In the genomic region with DNA sequence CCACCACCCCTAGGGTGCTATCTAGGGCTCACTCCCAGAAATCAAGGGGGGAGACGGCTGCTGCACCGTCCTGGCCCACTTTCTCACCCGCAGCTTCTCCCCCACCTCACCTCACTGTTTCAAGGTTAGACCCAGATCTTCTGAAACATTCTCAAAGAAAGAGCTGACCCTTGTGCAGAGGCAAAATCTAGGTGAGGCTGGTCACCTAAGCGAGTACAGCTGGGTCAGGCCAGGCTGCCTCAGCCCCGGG, we compare ENCODE assay signal across 8 cellular contexts. TPM values are rescaled to one million over a fixed set of nuclear protein-coding genes. Genes with fewer than 3 reads are reported as not detected.
DNase-seq lines count a peak whose midpoint lies in the region; ATAC-seq and TF ChIP-seq lines count a peak whose summit lies in the region.

No MANE protein-coding gene starts in this region.

- peak overlapping the region; percentile 87 for H3K4me3 ChIP-seq in PC-3 (ENCODE audit: low read length)
- peak overlapping the region; percentile 82 for H3K4me3 ChIP-seq in trophoblast cell (ENCODE audit: low read depth, low read length)
- no peak overlapping the region for H3K4me3 ChIP-seq in SJCRH30

- CTCF ChIA-PET in PC-3 (lab: Charles Lee) = interaction anchor here (0.6 kb wide), 1 partner anchor 25 kb away, joined by 3 read pairs; no protein-coding TSS in a partner anchor

- H2AK5ac ChIP-seq in trophoblast cell (ENCODE audit: low read length) = peak overlapping the region; percentile 1

- peak overlapping the region; percentile 50 for H2BK120ac ChIP-seq in trophoblast cell (ENCODE audit: insufficient read depth, low read length, poor library complexity)

- in situ Hi-C loops in GM13976 (cut with MboI; ENCODE audit: low sequenced_read_pairs, unreplicated experiment) = no loop called here

- TF ChIP-seq CTCF in PC-3 (conservative IDR thresholded peaks at IDR 0.05; ENCODE audit: low read depth, low read length) (no peak), GM13976 (IDR thresholded peaks at IDR 0.05; ENCODE audit: borderline replicate concordance, control extremely low read depth, extremely low read depth, insufficient read depth, missing control alignments) (no peak)

- H3K4me2 ChIP-seq in PC-3 (ENCODE audit: low read length) (peak overlapping the region; percentile 97), trophoblast cell (ENCODE audit: low read length) (peak overlapping the region; percentile 76)

- peaks cover 4% of the 10 kb centered on the region; the same call in 1 of the 2 replicates for H4K20me1 ChIP-seq in PC-3 (ENCODE audit: low read length)

- H3K4ac ChIP-seq in trophoblast cell (ENCODE audit: low read depth, low read length) = peak overlapping the region; percentile 61

- intact Hi-C loops in PC-3 (cut with micrococcal nuclease) = no loop called here

- no peaks in the 10 kb centered on the region for H3F3A ChIP-seq in PC-3 (ENCODE audit: low read length, unreplicated experiment)

- no TSS peak for BruUV-seq in PC-3 (replicated peaks; lab: Mats Ljungman, UMichigan)

- peak overlapping the region; percentile 95 for H4K91ac ChIP-seq in trophoblast cell (ENCODE audit: low read depth, low read length)

- H3K9ac ChIP-seq in ES-I3 (ENCODE audit: low read depth, low read length) (peak overlapping the region; percentile 55), PC-3 (ENCODE audit: low read length) (peak overlapping the region; percentile 91), trophoblast cell (ENCODE audit: low read length) (peak overlapping the region; percentile 17)

- H3K23ac ChIP-seq in trophoblast cell (ENCODE audit: low read length) = no peak overlapping the region

- H3K9me2 ChIP-seq in PC-3 (replicated peaks; ENCODE audit: low read length) = no peaks in the 10 kb centered on the region

- POLR2A ChIA-PET in PC-3 (lab: Charles Lee; ENCODE audit: unreplicated experiment) = interaction anchor here (0.7 to 0.9 kb wide), 2 partner anchors 36 to 651 kb away, joined by 5 to 20 read pairs; no protein-coding TSS in a partner anchor

- H3K4me1 ChIP-seq in ES-I3 (ENCODE audit: insufficient read depth, low read length) (peaks cover 6% of the 10 kb centered on the region; the same call in 1 of the 2 replicates), PC-3 (ENCODE audit: insufficient read depth, low read length) (peaks cover 13% of the 10 kb centered on the region), trophoblast cell (ENCODE audit: control insufficient read depth in 1 of 2, insufficient read depth in 2 of 2, low read length in 2 of 2) (peaks cover 9 to 15% of the 10 kb centered on the region in 2 experiments), SJCRH30 (peaks cover 13% of the 10 kb centered on the region)

- H3K9me3 ChIP-seq in ES-I3 (ENCODE audit: control insufficient read depth, insufficient read depth, low read length) = no peaks in the 10 kb centered on the region
- H3K9me3 ChIP-seq in PC-3 (ENCODE audit: low read length) = no peaks in the 10 kb centered on the region
- peaks cover 2% of the 10 kb centered on the region for H3K9me3 ChIP-seq in trophoblast cell (ENCODE audit: insufficient read depth, low read depth, low read length)
- no peaks in the 10 kb centered on the region for H3K9me3 ChIP-seq in SJCRH30 (replicated peaks)

- H3K14ac ChIP-seq in trophoblast cell (ENCODE audit: low read length) = peak overlapping the region; percentile 93

- H2BK12ac ChIP-seq in trophoblast cell (ENCODE audit: low read length) = no peak overlapping the region

- peak overlapping the region; percentile 80 for H3K18ac ChIP-seq in trophoblast cell (ENCODE audit: low read length)

- peak overlapping the region; percentile 6 for H4K12ac ChIP-seq in trophoblast cell (ENCODE audit: low read depth, low read length)

- peaks cover 10% of the 10 kb centered on the region for H3K79me1 ChIP-seq in trophoblast cell (ENCODE audit: low read length)

- H3K27ac ChIP-seq in PC-3 (ENCODE audit: low read length) = peak overlapping the region; percentile 86
- H3K27ac ChIP-seq in epithelial cell of prostate = peak overlapping the region; percentile 56
- H3K27ac ChIP-seq in trophoblast cell (ENCODE audit: low read depth, low read length) = peak overlapping the region; percentile 82
- no peak overlapping the region for H3K27ac ChIP-seq in SJCRH30

- peak overlapping the region; percentile 14 for H2BK5ac ChIP-seq in trophoblast cell (ENCODE audit: low read depth, low read length, poor library complexity)

- H3K79me2 ChIP-seq in PC-3 (ENCODE audit: low read length) (peaks cover 48% of the 10 kb centered on the region), trophoblast cell (ENCODE audit: control insufficient read depth, insufficient read depth, low read length, poor library complexity) (peaks cover 17% of the 10 kb centered on the region)

- ATAC-seq in PC-3 (no peak), HG02623 (IDR thresholded peaks at IDR 0.05; ENCODE audit: unreplicated experiment) (no peak)

- H3K36me3 ChIP-seq in ES-I3 (ENCODE audit: insufficient read depth, low read length) = no peaks in the 10 kb centered on the region
- H3K36me3 ChIP-seq in PC-3 (ENCODE audit: low read depth, low read length) = no peaks in the 10 kb centered on the region
- H3K36me3 ChIP-seq in trophoblast cell (ENCODE audit: control insufficient read depth in 1 of 2, insufficient read depth in 2 of 2, low read length in 2 of 2) = peaks cover 29% of the 10 kb centered on the region in 2 experiments
- no peaks in the 10 kb centered on the region for H3K36me3 ChIP-seq in SJCRH30

- DNase-seq in PC-3 (no peak), epithelial cell of prostate (ENCODE audit: low read depth, low spot score) (peak; percentile 29), trophoblast cell (no peak), SJCRH30 (no peak), nucleus accumbens (lab: John Stamatoyannopoulos, UW) (no peak), GM13976 (ENCODE audit: low spot score) (no peak)

- H3K27me3 ChIP-seq in PC-3 (ENCODE audit: low read length) (no peaks in the 10 kb centered on the region), trophoblast cell (ENCODE audit: insufficient read depth, low read length) (no peaks in the 10 kb centered on the region), SJCRH30 (no peaks in the 10 kb centered on the region)

- H4K8ac ChIP-seq in trophoblast cell (ENCODE audit: low read depth, low read length) = peak overlapping the region; percentile 8

- H2AFZ ChIP-seq in PC-3 (ENCODE audit: low read length) (no peak overlapping the region), trophoblast cell (ENCODE audit: insufficient read depth, low read length, poor library complexity) (peak overlapping the region; percentile 66)

- WGBS in trophoblast cell (ENCODE audit: extremely low coverage, insufficient coverage, insufficient read length) = no CpG with 5 or more reads among the region's 5 CpGs

RNA-seq across cellular contexts. Expression of a gene that starts 27.0 kb away (rescaled TPM):
- total RNA-seq in PC-3 (2014; rRNA removed) = 36.0 and 36.3 TPM in 2 replicates
- 23.8 and 24.6 TPM in 2 replicates for polyA plus RNA-seq in trophoblast cell (2013)
- total RNA-seq in SJCRH30 (2014; rRNA removed; shearing (Covaris generic)) = 15.5 and 16.0 TPM in 2 replicates

RNA-seq across cellular contexts. Expression of a gene that starts 27.1 kb away (rescaled TPM):
- total RNA-seq in PC-3 (2014; rRNA removed) = 117 and 142 TPM in 2 replicates
- polyA plus RNA-seq in trophoblast cell (2013) = 34.9 and 35.3 TPM in 2 replicates
- 48.3 and 50.5 TPM in 2 replicates for total RNA-seq in SJCRH30 (2014; rRNA removed; shearing (Covaris generic))

RNA-seq across cellular contexts. Expression of a gene that starts 35.8 kb away (rescaled TPM):
- 18.8 and 33.9 TPM in 2 replicates for total RNA-seq in PC-3 (2014; rRNA removed)
- 24.9 and 25.4 TPM in 2 replicates for polyA plus RNA-seq in trophoblast cell (2013)
- 8.7 and 9.8 TPM in 2 replicates for total RNA-seq in SJCRH30 (2014; rRNA removed; shearing (Covaris generic))

RNA-seq across cellular contexts. Expression of a gene that starts 41.8 kb away (rescaled TPM):
- total RNA-seq in PC-3 (2014; rRNA removed) = 27.0 and 33.2 TPM in 2 replicates
- 17.1 and 17.3 TPM in 2 replicates for polyA plus RNA-seq in trophoblast cell (2013)
- total RNA-seq in SJCRH30 (2014; rRNA removed; shearing (Covaris generic)) = 20.1 and 22.5 TPM in 2 replicates

RNA-seq across cellular contexts. Expression of a gene that starts 45.3 kb away (rescaled TPM):
- 13.1 and 18.2 TPM in 2 replicates for total RNA-seq in PC-3 (2014; rRNA removed)
- 2.1 and 2.5 TPM in 2 replicates for polyA plus RNA-seq in trophoblast cell (2013)
- total RNA-seq in SJCRH30 (2014; rRNA removed; shearing (Covaris generic)) = 0.13 and 0.34 TPM in 2 replicates

Comparison
In these comparisons a context has a peak if more than half of its experiments do, and no peak if none do; other contexts are left out.
1. H3K9ac ChIP-seq: peak in every context shown above with its lines; median percentile 91 in PC-3; 55 in ES-I3; 17 in trophoblast cell.